ENCODE assay signal across 26 cellular contexts in genomic region chr16:79726902-79727301, GRCh38.
"Had no signal": no experiment of that assay in that cellular context is flagged by ENCODE, and none has a peak within 500 bp of the region (broad histone marks: within the 10 kb centered on the region; RNA-seq: fewer than 3 reads in every experiment).

No MANE protein-coding gene starts in this region.

- H3K4me2 ChIP-seq: hepatocyte had no signal

- ATAC-seq: foreskin keratinocyte; gastroesophageal sphincter; heart left ventricle; left colon; left lung; left ventricle myocardium superior; lower lobe of right lung; mucosa of descending colon; naive thymus-derived CD8-positive, alpha-beta T cell had no signal

- H3K36me3 ChIP-seq: esophagus muscularis mucosa, gastroesophageal sphincter, heart left ventricle, left lung, lower lobe of right lung had no signal

- FAIRE-seq: endothelial cell of umbilical vein, frontal cortex, kidney had no signal

- H3K36me3 Mint-ChIP-seq: mesothelial cell of epicardium; naive B cell; naive thymus-derived CD8-positive, alpha-beta T cell had no signal

- H3K79me2 ChIP-seq: hepatocyte had no signal

- H3K27ac Mint-ChIP-seq: immature natural killer cell, mesothelial cell of epicardium, naive B cell had no signal

- H3K4me3 ChIP-seq: coronary artery, dorsolateral prefrontal cortex, esophagus muscularis mucosa, gastroesophageal sphincter, heart left ventricle, hepatocyte, left lung, lower lobe of right lung, mucosa of descending colon had no signal

- H3K27ac ChIP-seq: coronary artery, dorsolateral prefrontal cortex, esophagus muscularis mucosa, foreskin keratinocyte, gastroesophageal sphincter, heart left ventricle, hepatocyte, left lung, lower lobe of right lung had no signal

- H3K4me1 ChIP-seq: foreskin keratinocyte, left lung, lower lobe of right lung had no signal

- H3K4me3 Mint-ChIP-seq: immature natural killer cell; mesothelial cell of epicardium; naive B cell; naive thymus-derived CD8-positive, alpha-beta T cell had no signal

- H3K27me3 ChIP-seq: esophagus muscularis mucosa, gastroesophageal sphincter, heart left ventricle, hepatocyte, left lung had no signal

- H3K4me1 Mint-ChIP-seq: immature natural killer cell; naive B cell; naive thymus-derived CD8-positive, alpha-beta T cell had no signal

- H3K9me3 ChIP-seq: esophagus muscularis mucosa, gastroesophageal sphincter, heart left ventricle, left lung, lower lobe of right lung, mucosa of descending colon had no signal

- H2AFZ ChIP-seq: hepatocyte had no signal

- DNase-seq: dermis blood vessel endothelial cell; dorsolateral prefrontal cortex; effector CD4-positive, alpha-beta T cell; effector memory CD4-positive, alpha-beta T cell; foreskin keratinocyte; heart left ventricle; hypothalamus; immature natural killer cell; islet precursor cell; kidney; kidney glomerular epithelial cell; left colon; left lung; left ventricle myocardium superior; lower lobe of right lung; mesenchymal stem cell; mucosa of descending colon; naive B cell; naive thymus-derived CD8-positive, alpha-beta T cell had no signal
